In genomic region chr2:102599486-102599885, GRCh38 we compare ENCODE assay signal across 21 cellular contexts. TPM values are rescaled to one million over a fixed set of nuclear protein-coding genes. Genes with fewer than 3 reads are reported as not detected.
DNase-seq lines count a peak whose midpoint lies in the region; ATAC-seq and TF ChIP-seq lines count a peak whose summit lies in the region.
"Had no signal": no experiment of that assay in that cellular context is flagged by ENCODE, and none has a peak within 500 bp of the region (broad histone marks: within the 10 kb centered on the region; RNA-seq: fewer than 3 reads in every experiment).

No MANE protein-coding gene starts in this region.

- no peak overlapping the region for H4K5ac ChIP-seq in mesendoderm (ENCODE audit: low read length)

- no peaks in the 10 kb centered on the region for H3K9me3 ChIP-seq in SK-N-SH
- H3K9me3 ChIP-seq: SJCRH30 had no signal

- H2AK5ac ChIP-seq in mesendoderm (ENCODE audit: low read length): no peak overlapping the region

- no peak overlapping the region for H2BK120ac ChIP-seq in mesendoderm (ENCODE audit: low read depth, low read length)

- H4K20me1 ChIP-seq in SK-N-SH (ENCODE audit: insufficient read depth): no peaks in the 10 kb centered on the region

- H3K79me2 ChIP-seq in mesendoderm (ENCODE audit: control insufficient read depth, insufficient read depth, low read length) (no peaks in the 10 kb centered on the region), SK-N-SH (ENCODE audit: insufficient read depth) (no peaks in the 10 kb centered on the region)

- H2AFZ ChIP-seq in SK-N-SH (ENCODE audit: low read depth): no peak overlapping the region

- H3K9me2 ChIP-seq in SK-N-SH: no peaks in the 10 kb centered on the region

- no peaks in the 10 kb centered on the region for H3K4me1 Mint-ChIP-seq in stimulated activated naive CD8-positive, alpha-beta T cell treated with anti-CD3 and anti-CD28 coated beads, Interleukin-15, amount 100 ng/mL, for 72 hours
- 0 out of 2 replicates have a peak, but pooled peaks cover 2% of the 10 kb centered on the region for H3K4me1 Mint-ChIP-seq in WTC11
- no peaks in the 10 kb centered on the region for H3K4me1 Mint-ChIP-seq in activated CD4-positive, alpha-beta memory T cell treated with anti-CD3 and anti-CD28 coated beads, Interleukin-2, amount 10 ng/mL, durations not matched to agents 7 days and 5 days

- H3K9me3 Mint-ChIP-seq in stimulated activated naive CD8-positive, alpha-beta T cell treated with anti-CD3 and anti-CD28 coated beads, Interleukin-15, amount 100 ng/mL, for 72 hours: no peaks in the 10 kb centered on the region
- H3K9me3 Mint-ChIP-seq in WTC11: no peaks in the 10 kb centered on the region
- H3K9me3 Mint-ChIP-seq in activated CD4-positive, alpha-beta memory T cell treated with anti-CD3 and anti-CD28 coated beads, Interleukin-2, amount 10 ng/mL, durations not matched to agents 7 days and 5 days: no peaks in the 10 kb centered on the region

- H3K4me3 ChIP-seq in mesendoderm (ENCODE audit: low read length) (no peak overlapping the region), SK-N-SH (ENCODE audit: low read depth in 2 of 2, low read length in 1 of 2) (no peak overlapping the region)
- H3K4me3 ChIP-seq: SJCRH30 had no signal

- no peaks in the 10 kb centered on the region for H3K36me3 Mint-ChIP-seq in WTC11
- no peaks in the 10 kb centered on the region for H3K36me3 Mint-ChIP-seq in activated CD4-positive, alpha-beta memory T cell treated with anti-CD3 and anti-CD28 coated beads, Interleukin-2, amount 10 ng/mL, durations not matched to agents 7 days and 5 days (ENCODE audit: low read depth)
- H3K36me3 Mint-ChIP-seq: CD14-positive monocyte had no signal

- no peak overlapping the region for H3K27ac ChIP-seq in mesendoderm (ENCODE audit: low read depth, low read length)
- no peak overlapping the region for H3K27ac ChIP-seq in SK-N-SH (ENCODE audit: low read depth in 2 of 2, low read length in 1 of 2)
- H3K27ac ChIP-seq: SJCRH30 had no signal

- H3K4ac ChIP-seq in mesendoderm (ENCODE audit: low read depth, low read length): no peak overlapping the region

- TF ChIP-seq CTCF in WTC11 (IDR thresholded peaks at IDR 0.05) (no peak), SK-N-SH (IDR thresholded peaks at IDR 0.05) (no peak)

- no peaks in the 10 kb centered on the region for H3F3A ChIP-seq in SK-N-SH (replicated peaks; ENCODE audit: insufficient read depth)

- H3K27me3 Mint-ChIP-seq in stimulated activated naive CD8-positive, alpha-beta T cell treated with anti-CD3 and anti-CD28 coated beads, Interleukin-15, amount 100 ng/mL, for 72 hours: peaks cover 38% of the 10 kb centered on the region
- H3K27me3 Mint-ChIP-seq in WTC11 (ENCODE audit: low read depth): no peaks in the 10 kb centered on the region
- peaks cover 29% of the 10 kb centered on the region for H3K27me3 Mint-ChIP-seq in activated CD4-positive, alpha-beta memory T cell treated with anti-CD3 and anti-CD28 coated beads, Interleukin-2, amount 10 ng/mL, durations not matched to agents 7 days and 5 days

- no peaks in the 10 kb centered on the region for H3K79me1 ChIP-seq in mesendoderm (ENCODE audit: low read length)

- DNase-seq in stimulated activated naive CD8-positive, alpha-beta T cell treated with anti-CD3 and anti-CD28 coated beads, Interleukin-15, amount 100 ng/mL, for 72 hours: no peak
- DNase-seq in stimulated activated naive CD8-positive, alpha-beta T cell treated with anti-CD3 and anti-CD28 coated beads, Interleukin-15, Interleukin-2, amounts not matched to agents 100 U/mL and 50 U/mL, for 24 hours: no peak
- DNase-seq in WTC11 (ENCODE audit: low spot score) (peak; percentile 14), mesendoderm (peak; percentile 28), NAMALWA (ENCODE audit: low spot score) (no peak), SK-N-SH (no peak), NCI-H748 (lab: John Stamatoyannopoulos, UW; ENCODE audit: unreplicated experiment) (no peak)
- DNase-seq in activated CD4-positive, alpha-beta memory T cell treated with anti-CD3 and anti-CD28 coated beads, Interleukin-2, amount 10 ng/mL, durations not matched to agents 7 days and 5 days: no peak
- DNase-seq: 8988T, DMS79 treated with DMSO at 0.1 percent for 48 hours, GOT3, KG1, NCI-H1436, NCI-H1930, NCI-H226, NCI-H524, SJCRH30 had no signal

- H3K4me3 Mint-ChIP-seq in stimulated activated naive CD8-positive, alpha-beta T cell treated with anti-CD3 and anti-CD28 coated beads, Interleukin-15, amount 100 ng/mL, for 72 hours: no peak overlapping the region
- no peak overlapping the region for H3K4me3 Mint-ChIP-seq in WTC11
- H3K4me3 Mint-ChIP-seq in activated CD4-positive, alpha-beta memory T cell treated with anti-CD3 and anti-CD28 coated beads, Interleukin-2, amount 10 ng/mL, durations not matched to agents 7 days and 5 days: no peak overlapping the region

- H3K4me2 ChIP-seq in mesendoderm (ENCODE audit: low read length): no peak overlapping the region
- no peak overlapping the region for H3K4me2 ChIP-seq in SK-N-SH

- TF ChIP-seq RAD21 in SK-N-SH (IDR thresholded peaks at IDR 0.05; ENCODE audit: low read length): no peak

- H3K27me3 ChIP-seq in mesendoderm (ENCODE audit: insufficient read depth, low read length, poor library complexity) (no peaks in the 10 kb centered on the region), SK-N-SH (ENCODE audit: insufficient read depth) (no peaks in the 10 kb centered on the region; the same call in 1 of the 2 replicates)
- H3K27me3 ChIP-seq: SJCRH30 had no signal

- POLR2A ChIA-PET in WTC11 (lab: Charles Lee): interaction anchor here (0.6 kb wide), 1 partner anchor 1503 kb away, joined by 3 read pairs; no protein-coding TSS in a partner anchor
- POLR2A ChIA-PET in SK-N-SH (lab: Yijun Ruan, JAX): no interaction called here
- POLR2A ChIA-PET in activated CD4-positive, alpha-beta memory T cell treated with anti-CD3 and anti-CD28 coated beads, Interleukin-2, amount 10 ng/mL, durations not matched to agents 7 days and 5 days (lab: Charles Lee): no interaction called here

- H3K4me1 ChIP-seq in mesendoderm (ENCODE audit: control insufficient read depth, low read depth, low read length): no peaks in the 10 kb centered on the region
- H3K4me1 ChIP-seq in SK-N-SH (ENCODE audit: control insufficient read depth in 1 of 2, insufficient read depth in 2 of 2, low read depth in 1 of 2, low read length in 1 of 2): no peaks in the 10 kb centered on the region

- H3K9ac ChIP-seq in mesendoderm (ENCODE audit: low read length) (no peak overlapping the region), SK-N-SH (no peak overlapping the region)

- no peak overlapping the region for H4K8ac ChIP-seq in mesendoderm (ENCODE audit: low read depth, low read length)

- H3K36me3 ChIP-seq in mesendoderm (ENCODE audit: control insufficient read depth, insufficient read depth, low read length): no peaks in the 10 kb centered on the region
- no peaks in the 10 kb centered on the region for H3K36me3 ChIP-seq in SK-N-SH (replicated peaks in 1 of 2; ENCODE audit: control insufficient read depth in 1 of 2, insufficient read depth in 2 of 2, low read length in 1 of 2)
- H3K36me3 ChIP-seq: SJCRH30 had no signal

- H3K18ac ChIP-seq in mesendoderm (ENCODE audit: low read length): no peak overlapping the region

- H2BK15ac ChIP-seq in mesendoderm (replicated peaks; ENCODE audit: low read depth): no peak overlapping the region

- CTCF ChIA-PET in WTC11 (lab: Charles Lee) (interaction anchor here (0.5 to 1.6 kb wide), 4 partner anchors 17 to 1977 kb away, joined by 3 to 17 read pairs (median 4); no protein-coding TSS in a partner anchor), SK-N-SH (lab: Yijun Ruan, JAX) (no interaction called here)
- CTCF ChIA-PET in activated CD4-positive, alpha-beta memory T cell treated with anti-CD3 and anti-CD28 coated beads, Interleukin-2, amount 10 ng/mL, durations not matched to agents 7 days and 5 days (lab: Charles Lee): no interaction called here

- no CpG with 5 or more reads among the region's 6 CpGs for WGBS in mesendoderm (ENCODE audit: extremely low coverage, insufficient coverage, low lambda C conversion rate)
- WGBS in SK-N-SH (ENCODE audit: low lambda C conversion rate): 3% methylated on average over 6 of the region's 6 CpGs

- no peak overlapping the region for H3K27ac Mint-ChIP-seq in stimulated activated naive CD8-positive, alpha-beta T cell treated with anti-CD3 and anti-CD28 coated beads, Interleukin-15, amount 100 ng/mL, for 72 hours
- no peak overlapping the region for H3K27ac Mint-ChIP-seq in WTC11
- H3K27ac Mint-ChIP-seq in activated CD4-positive, alpha-beta memory T cell treated with anti-CD3 and anti-CD28 coated beads, Interleukin-2, amount 10 ng/mL, durations not matched to agents 7 days and 5 days: no peak overlapping the region
- H3K27ac Mint-ChIP-seq: CD14-positive monocyte had no signal

- H2BK5ac ChIP-seq in mesendoderm (ENCODE audit: low read length): no peak overlapping the region

- no peak overlapping the region for H3K56ac ChIP-seq in mesendoderm (ENCODE audit: low read length)

- ATAC-seq in stimulated activated naive CD8-positive, alpha-beta T cell treated with anti-CD3 and anti-CD28 coated beads, Interleukin-15, amount 100 ng/mL, for 72 hours: peak; percentile 42
- ATAC-seq in stimulated activated naive CD8-positive, alpha-beta T cell treated with anti-CD3 and anti-CD28 coated beads, Interleukin-15, Interleukin-2, amounts not matched to agents 100 U/mL and 50 U/mL, for 24 hours: no peak
- ATAC-seq in WTC11: peak; percentile 51; the same call in 1 of the 2 replicates
- ATAC-seq: Panc1 had no signal

- no peak overlapping the region for H3K23ac ChIP-seq in mesendoderm (ENCODE audit: low read length)

- no peak for TF ChIP-seq EP300 in SK-N-SH (IDR thresholded peaks at IDR 0.05; ENCODE audit: borderline replicate concordance in 1 of 2, low read depth in 1 of 2, low read length in 1 of 2)

TF ChIP-seq in SK-N-SH, 30 proteins besides CTCF, POLR2A, EP300 and RAD21 (continues in another document):
- no peak for TF ChIP-seq TAF1 (IDR thresholded peaks at IDR 0.05; ENCODE audit: borderline replicate concordance, low read depth, low read length)

RNA-seq across cellular contexts. Expression of gene SLC9A2, which starts 19.9 kb away (rescaled TPM):
- 0.07 to 0.16 TPM (median 0.11 TPM) in 3 replicates for total RNA-seq in WTC11 (2021)
- 0.10 TPM for polyA plus RNA-seq in mesendoderm (2013, experiment 1 of 2)
- 0.13 TPM for polyA plus RNA-seq in mesendoderm (2013, experiment 2 of 2)
- not detected in 2 replicates for polyA plus RNA-seq in SK-N-SH (2012; rRNA removed)
- not detected in 2 replicates for polyA plus RNA-seq in SK-N-SH (2012; cell fraction: cytosol; rRNA removed)
- not detected in 2 replicates for polyA plus RNA-seq in SK-N-SH (2012; cell fraction: nucleus; rRNA removed)
- total RNA-seq in activated CD4-positive, alpha-beta memory T cell treated with anti-CD3 and anti-CD28 coated beads, Interleukin-2, amount 10 ng/mL, durations not matched to agents 7 days and 5 days: not detected
- total RNA-seq: G401 had no signal
- polyA plus RNA-seq: AG04450, CD14-positive monocyte had no signal

Comparison
In these comparisons a context has a peak if more than half of its experiments do, and no peak if none do; other contexts are left out.
1. DNase-seq: peak in WTC11 (single experiment) and mesendoderm (single experiment); none in stimulated activated naive CD8-positive, alpha-beta T cell treated with anti-CD3 and anti-CD28 coated beads, Interleukin-15, amount 100 ng/mL, for 72 hours (0 of 2), stimulated activated naive CD8-positive, alpha-beta T cell treated with anti-CD3 and anti-CD28 coated beads, Interleukin-15, Interleukin-2, amounts not matched to agents 100 U/mL and 50 U/mL, for 24 hours (single experiment), NAMALWA (single experiment), SK-N-SH (single experiment), NCI-H748 (single experiment) and activated CD4-positive, alpha-beta memory T cell treated with anti-CD3 and anti-CD28 coated beads, Interleukin-2, amount 10 ng/mL, durations not matched to agents 7 days and 5 days (single experiment).